ENCODE assay signal across 8 cellular contexts in genomic region chr3:32401141-32401540, GRCh38. TPM values are rescaled to one million over a fixed set of nuclear protein-coding genes. Genes with fewer than 3 reads are reported as not detected.
DNase-seq lines count a peak whose midpoint lies in the region; ATAC-seq and TF ChIP-seq lines count a peak whose summit lies in the region.

No MANE protein-coding gene starts in this region.

- H3K9me3 ChIP-seq in CD4-positive, alpha-beta T cell (ENCODE audit: control insufficient read depth, low read length): no peaks in the 10 kb centered on the region
- no peaks in the 10 kb centered on the region for H3K9me3 ChIP-seq in mesenchymal stem cell (ENCODE audit: control insufficient read depth, low read length)
- no peaks in the 10 kb centered on the region for H3K9me3 ChIP-seq in vagina

- H3K4me3 ChIP-seq in brain microvascular endothelial cell (ENCODE audit: low read depth, low read length) (peak overlapping the region; percentile 52), mesenchymal stem cell (ENCODE audit: insufficient read depth in 1 of 2, low read depth in 1 of 2, low read length in 2 of 2) (peak overlapping the region; percentile 49 to 77), vagina (peak overlapping the region; percentile 45)

- TF ChIP-seq POLR2A in vagina (IDR thresholded peaks at IDR 0.05): no peak

- no peaks in the 10 kb centered on the region for H3K9me3 Mint-ChIP-seq in CD4-positive, alpha-beta T cell

- CTCF ChIA-PET in CD4-positive, alpha-beta T cell (lab: Charles Lee): interaction anchor here (1.8 to 7.6 kb wide), 2 partner anchors 67 to 225 kb away, joined by 5 to 49 read pairs; no protein-coding TSS in a partner anchor

- peaks cover 16% of the 10 kb centered on the region for H3K79me1 ChIP-seq in mesenchymal stem cell (replicated peaks; ENCODE audit: low read length, poor library complexity, severe bottlenecking)

- peak overlapping the region; percentile 92 for H3K4me3 Mint-ChIP-seq in CD4-positive, alpha-beta T cell

- peak overlapping the region; percentile 87 for H4K91ac ChIP-seq in mesenchymal stem cell (ENCODE audit: low read length)

- ATAC-seq in CD4-positive, alpha-beta T cell (ENCODE audit: poor library complexity): peak; percentile 4
- ATAC-seq in HG03103 (IDR thresholded peaks at IDR 0.05; ENCODE audit: low read depth, unreplicated experiment): peak; percentile 7
- ATAC-seq in HG03521 (IDR thresholded peaks at IDR 0.05; ENCODE audit: unreplicated experiment): no peak

- no peak overlapping the region for H2AK5ac ChIP-seq in mesenchymal stem cell (ENCODE audit: low read length, severe bottlenecking)

- H3K27me3 ChIP-seq in CD4-positive, alpha-beta T cell (ENCODE audit: control insufficient read depth, insufficient read depth, low read length): no peaks in the 10 kb centered on the region
- H3K27me3 ChIP-seq in brain microvascular endothelial cell (replicated peaks) (no peaks in the 10 kb centered on the region), mesenchymal stem cell (ENCODE audit: control insufficient read depth in 1 of 2, insufficient read depth in 1 of 2, low read length in 2 of 2) (no peaks in the 10 kb centered on the region), vagina (no peaks in the 10 kb centered on the region)

- H3K4me1 ChIP-seq in mesenchymal stem cell (ENCODE audit: control insufficient read depth, insufficient read depth, low read depth, low read length) (peaks cover 10% of the 10 kb centered on the region), vagina (peaks cover 18% of the 10 kb centered on the region)

- POLR2A ChIA-PET in CD4-positive, alpha-beta T cell (lab: Charles Lee): interaction anchor here (0.7 to 2.5 kb wide), 9 partner anchors 9 to 99 kb away, joined by 3 to 11 read pairs (median 4); partner anchors contain the start of gene CMTM7

- H3K27me3 Mint-ChIP-seq in CD4-positive, alpha-beta T cell: no peaks in the 10 kb centered on the region

- H2BK15ac ChIP-seq in mesenchymal stem cell (ENCODE audit: low read depth, poor library complexity, severe bottlenecking): peak overlapping the region; percentile 95

- H2AFZ ChIP-seq in mesenchymal stem cell (ENCODE audit: low read depth, low read length): peak overlapping the region; percentile 89

- peak overlapping the region; percentile 86 to 91 for H3K18ac ChIP-seq in mesenchymal stem cell (ENCODE audit: low read depth in 1 of 2, low read length in 2 of 2)

- peak overlapping the region; percentile 14 for H2BK5ac ChIP-seq in mesenchymal stem cell (ENCODE audit: low read depth, low read length, poor library complexity, severe bottlenecking)

- H3K27ac ChIP-seq in CD4-positive, alpha-beta T cell (ENCODE audit: low read depth, low read length): peak overlapping the region; percentile 92
- peak overlapping the region; percentile 85 for H3K27ac ChIP-seq in brain microvascular endothelial cell
- peak overlapping the region; percentile 85 for H3K27ac ChIP-seq in mesenchymal stem cell (ENCODE audit: low read length, poor library complexity, severe bottlenecking)
- peak overlapping the region; percentile 76 for H3K27ac ChIP-seq in vagina

- peak overlapping the region in 1 of 2 experiments; percentile 91 for H3K23ac ChIP-seq in mesenchymal stem cell (ENCODE audit: low read length in 2 of 2)

- H2BK120ac ChIP-seq in mesenchymal stem cell (ENCODE audit: low read depth, low read length): peak overlapping the region; percentile 82

- peak overlapping the region; percentile 70 for H3K4me2 ChIP-seq in mesenchymal stem cell (ENCODE audit: low read length, poor library complexity, severe bottlenecking)

- no peaks in the 10 kb centered on the region for H3K36me3 ChIP-seq in brain microvascular endothelial cell (replicated peaks)
- H3K36me3 ChIP-seq in mesenchymal stem cell (ENCODE audit: control insufficient read depth in 1 of 2, insufficient read depth in 2 of 2, low read depth in 1 of 2, low read length in 2 of 2): no peaks in the 10 kb centered on the region
- H3K36me3 ChIP-seq in vagina: no peaks in the 10 kb centered on the region

- peak overlapping the region; percentile 90 for H3K27ac Mint-ChIP-seq in CD4-positive, alpha-beta T cell

- H3K14ac ChIP-seq in mesenchymal stem cell (ENCODE audit: low read length in 2 of 2): no peak overlapping the region

- H3K4me1 Mint-ChIP-seq in CD4-positive, alpha-beta T cell (ENCODE audit: low read depth): peaks cover 75% of the 10 kb centered on the region

- H2BK12ac ChIP-seq in mesenchymal stem cell (ENCODE audit: low read length in 2 of 2): peak overlapping the region in 1 of 2 experiments; percentile 68

- peak overlapping the region; percentile 83 for H3K9ac ChIP-seq in mesenchymal stem cell (ENCODE audit: low read length)

- in situ Hi-C loops in brain microvascular endothelial cell (cut with HindIII; ENCODE audit: low pct_ligation_motif_present, low sequenced_read_pairs): no loop called here

- no peak for TF ChIP-seq CTCF in CD4-positive, alpha-beta T cell (IDR thresholded peaks at IDR 0.05)
- TF ChIP-seq CTCF in brain microvascular endothelial cell (IDR thresholded peaks at IDR 0.05; ENCODE audit: low read depth, low read length, missing control alignments) (no peak), vagina (IDR thresholded peaks at IDR 0.05) (no peak)

- H3K36me3 Mint-ChIP-seq in CD4-positive, alpha-beta T cell (ENCODE audit: low read depth): peaks cover 26% of the 10 kb centered on the region

- H3K4ac ChIP-seq in mesenchymal stem cell (ENCODE audit: low read depth in 1 of 2, low read length in 2 of 2): peak overlapping the region; percentile 15 to 98

- WGBS in mesenchymal stem cell: 31% methylated on average over 12 of the region's 12 CpGs

- peak overlapping the region; percentile 90 for H4K8ac ChIP-seq in mesenchymal stem cell (ENCODE audit: low read length)

- no peak for DNase-seq in CD4-positive, alpha-beta T cell
- DNase-seq in brain microvascular endothelial cell: no peak
- DNase-seq in mesenchymal stem cell: peak; percentile 45
- no peak for DNase-seq in vagina (ENCODE audit: extremely low spot score in 2 of 2)
- no peak for DNase-seq in NCI-H2029 treated with DMSO at 0.1 percent for 48 hours (lab: John Stamatoyannopoulos, UW)
- no peak for DNase-seq in SW 1271 (lab: John Stamatoyannopoulos, UW)

- intact Hi-C loops in CD4-positive, alpha-beta T cell (cut with DNase I, micrococcal nuclease): loop anchor here (2.0 kb wide), 2 partner anchors 14 to 68 kb away; no protein-coding TSS in a partner anchor
- intact Hi-C loops in vagina (cut with DNase I): no loop called here

RNA-seq across cellular contexts. Expression of gene CMTM7, which starts 9.5 kb away (rescaled TPM):
- total RNA-seq in CD4-positive, alpha-beta T cell: 10 to 100 TPM; 31.5 to 35.2 TPM
- 15.4 TPM for polyA plus RNA-seq in mesenchymal stem cell (2013, experiment 1 of 2)
- 14.4 TPM for polyA plus RNA-seq in mesenchymal stem cell (2013, experiment 2 of 2)
- 11.0 TPM for total RNA-seq in vagina
